1 cellular context compared by ENCODE assay signal in the genomic region with DNA sequence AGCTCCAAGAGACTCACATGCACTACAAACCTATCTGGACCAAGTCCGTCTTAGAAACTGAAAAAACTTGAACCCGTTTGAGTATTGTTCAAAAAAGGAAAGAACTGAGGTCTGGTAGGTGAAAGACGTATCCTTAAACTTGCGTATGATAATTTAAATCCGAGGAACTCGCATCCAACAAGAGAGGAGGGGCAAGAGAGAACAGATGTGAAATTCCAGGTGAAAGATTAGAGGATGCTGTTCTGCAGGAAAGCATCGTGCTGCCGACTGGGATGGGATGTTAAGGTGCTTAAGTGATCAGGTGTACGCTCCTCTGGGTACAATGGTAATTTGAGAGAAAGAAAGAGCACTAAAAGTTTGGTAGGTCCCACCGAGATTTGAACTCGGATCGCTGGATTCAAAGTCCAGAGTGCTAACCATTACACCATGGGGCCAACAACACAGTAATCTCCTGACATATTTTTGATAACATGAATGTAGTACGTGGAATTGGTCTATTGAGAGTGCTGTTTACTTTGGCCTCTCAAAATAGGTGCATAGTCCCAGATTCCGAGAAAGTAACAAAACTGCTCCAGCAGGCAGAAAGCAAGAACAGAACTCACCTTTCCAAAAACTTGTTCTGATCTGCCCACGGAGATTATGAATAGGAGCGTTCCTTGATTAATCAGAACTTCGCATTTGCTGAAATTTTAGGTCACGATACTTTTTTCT.
TF ChIP-seq lines count a peak whose summit lies in the region.

No MANE protein-coding gene starts in this region.

TF ChIP-seq in K562, 482 proteins besides CTCF, POLR2A, EP300 and RAD21 (continued from another document and continues in another):
- TF ChIP-seq, protein P1, sequence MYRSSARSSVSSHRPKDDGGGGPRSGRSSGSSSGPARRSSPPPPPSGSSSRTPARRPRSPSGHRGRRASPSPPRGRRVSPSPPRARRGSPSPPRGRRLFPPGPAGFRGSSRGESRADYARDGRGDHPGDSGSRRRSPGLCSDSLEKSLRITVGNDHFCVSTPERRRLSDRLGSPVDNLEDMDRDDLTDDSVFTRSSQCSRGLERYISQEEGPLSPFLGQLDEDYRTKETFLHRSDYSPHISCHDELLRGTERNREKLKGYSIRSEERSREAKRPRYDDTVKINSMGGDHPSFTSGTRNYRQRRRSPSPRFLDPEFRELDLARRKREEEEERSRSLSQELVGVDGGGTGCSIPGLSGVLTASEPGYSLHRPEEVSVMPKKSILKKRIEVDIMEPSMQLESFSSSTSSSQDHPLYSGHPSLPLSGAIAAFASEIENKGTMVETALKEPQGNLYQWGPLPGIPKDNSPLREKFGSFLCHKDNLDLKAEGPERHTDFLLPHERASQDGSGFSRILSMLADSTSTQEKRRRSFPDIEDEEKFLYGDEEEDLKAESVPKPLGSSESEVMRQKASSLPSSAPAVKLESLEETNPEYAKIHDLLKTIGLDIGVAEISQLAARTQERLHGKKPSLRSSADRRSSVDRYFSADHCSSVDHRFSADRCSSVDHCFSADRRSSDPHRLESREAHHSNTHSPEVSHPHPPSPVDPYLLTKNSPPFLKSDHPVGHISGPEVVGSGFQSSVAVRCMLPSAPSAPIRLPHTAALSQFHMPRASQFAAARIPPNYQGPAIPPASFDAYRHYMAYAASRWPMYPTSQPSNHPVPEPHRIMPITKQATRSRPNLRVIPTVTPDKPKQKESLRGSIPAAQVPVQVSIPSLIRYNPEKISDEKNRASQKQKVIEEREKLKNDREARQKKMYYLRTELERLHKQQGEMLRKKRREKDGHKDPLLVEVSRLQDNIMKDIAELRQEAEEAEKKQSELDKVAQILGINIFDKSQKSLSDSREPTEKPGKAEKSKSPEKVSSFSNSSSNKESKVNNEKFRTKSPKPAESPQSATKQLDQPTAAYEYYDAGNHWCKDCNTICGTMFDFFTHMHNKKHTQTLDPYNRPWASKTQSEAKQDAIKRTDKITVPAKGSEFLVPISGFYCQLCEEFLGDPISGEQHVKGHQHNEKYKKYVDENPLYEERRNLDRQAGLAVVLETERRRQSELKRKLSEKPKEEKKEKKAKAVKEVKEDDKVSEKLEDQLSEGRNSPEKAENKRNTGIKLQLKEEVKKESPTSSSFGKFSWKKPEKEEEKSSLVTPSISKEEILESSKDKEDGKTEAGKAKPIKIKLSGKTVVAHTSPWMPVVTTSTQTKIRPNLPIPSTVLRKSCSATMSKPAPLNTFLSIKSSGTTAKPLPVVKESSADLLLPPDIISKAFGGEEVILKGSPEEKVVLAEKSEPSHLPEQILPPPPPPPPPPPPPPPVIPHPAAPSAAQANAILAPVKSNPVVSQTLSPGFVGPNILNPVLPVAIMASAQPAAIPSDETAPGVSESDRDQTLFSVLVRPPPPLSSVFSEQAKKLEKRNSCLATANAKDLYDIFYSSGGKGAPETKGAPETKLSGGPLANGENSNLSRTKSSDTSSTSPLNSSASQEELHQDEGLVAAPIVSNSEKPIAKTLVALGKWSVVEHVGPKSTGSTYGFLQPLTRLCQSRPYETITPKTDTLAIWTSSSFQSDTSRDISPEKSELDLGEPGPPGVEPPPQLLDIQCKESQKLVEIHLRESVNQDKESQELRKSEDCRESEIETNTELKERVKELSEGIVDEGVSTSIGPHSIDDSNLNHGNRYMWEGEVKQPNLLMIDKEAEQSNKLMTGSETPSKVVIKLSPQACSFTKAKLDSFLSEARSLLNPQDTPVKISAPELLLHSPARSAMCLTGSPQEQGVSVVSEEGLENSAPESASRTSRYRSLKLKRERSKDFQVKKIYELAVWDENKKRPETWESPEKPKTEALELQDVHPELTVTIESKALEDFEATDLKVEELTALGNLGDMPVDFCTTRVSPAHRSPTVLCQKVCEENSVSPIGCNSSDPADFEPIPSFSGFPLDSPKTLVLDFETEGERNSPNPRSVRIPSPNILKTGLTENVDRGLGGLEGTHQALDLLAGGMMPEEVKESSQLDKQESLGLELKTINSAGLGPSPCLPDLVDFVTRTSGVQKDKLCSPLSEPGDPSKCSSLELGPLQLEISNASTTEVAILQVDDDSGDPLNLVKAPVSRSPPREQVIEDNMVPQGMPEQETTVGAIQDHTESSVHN (IDR thresholded peaks at IDR 0.05; ENCODE audit: borderline replicate concordance in 1 of 2, low read depth in 1 of 2): peak in 1 of 2 experiments; percentile 56; a peak in 1 of 4 replicates
- 0 out of 2 replicates have a peak, but pooled peaks have one; percentile 6 for TF ChIP-seq GATA2 (CRISPR knock-in tag; IDR thresholded peaks at IDR 0.05)
- peak; percentile 67 for TF ChIP-seq MEIS2 (IDR thresholded peaks at IDR 0.05; ENCODE audit: partially characterized antibody)
- peak; percentile 2; the same call in 1 of the 2 replicates for TF ChIP-seq FOSL1 (tag; conservative IDR thresholded peaks at IDR 0.05)
- TF ChIP-seq SMAD1 (IDR thresholded peaks at IDR 0.05; ENCODE audit: low read depth, low read length, partially characterized antibody): peak; percentile 46
- peak; percentile 81; the same call in 1 of the 2 replicates for TF ChIP-seq ZC3H8 (IDR thresholded peaks at IDR 0.05)
- no peak; the same call in 1 of the 2 replicates for TF ChIP-seq ZBTB33 (CRISPR knock-in tag; IDR thresholded peaks at IDR 0.05)
- TF ChIP-seq ZNF24 (IDR thresholded peaks at IDR 0.05): peak; percentile 39; the same call in 1 of the 2 replicates
- peak; percentile 83 for TF ChIP-seq NUFIP1 (IDR thresholded peaks at IDR 0.05; ENCODE audit: partially characterized antibody)
- peak; percentile 81 for TF ChIP-seq TEAD4 (IDR thresholded peaks at IDR 0.05; ENCODE audit: low read length)
- no peak for TF ChIP-seq TEAD4 (CRISPR knock-in tag; IDR thresholded peaks at IDR 0.05; ENCODE audit: borderline replicate concordance)
- no peak for TF ChIP-seq ZSCAN32 (CRISPR knock-in tag; IDR thresholded peaks at IDR 0.05)
- 0 out of 2 replicates have a peak, but pooled peaks have one; percentile 65 for TF ChIP-seq MECOM (CRISPR knock-in tag; IDR thresholded peaks at IDR 0.05)
- peak; percentile 64 for TF ChIP-seq NFIC (IDR thresholded peaks at IDR 0.05)
- 0 out of 2 replicates have a peak, but pooled peaks have one; percentile 39 for TF ChIP-seq KAT8 (IDR thresholded peaks at IDR 0.05; ENCODE audit: low read depth)
- peak; percentile 65 for TF ChIP-seq BACH1 (tag; IDR thresholded peaks at IDR 0.05)
- TF ChIP-seq RBFOX2 (IDR thresholded peaks at IDR 0.05; ENCODE audit: low read depth, low read length): 0 out of 2 replicates have a peak, but pooled peaks have one; percentile 8
- peak; percentile 10 for TF ChIP-seq ARHGAP35 (IDR thresholded peaks at IDR 0.05; ENCODE audit: partially characterized antibody)
- TF ChIP-seq OTX1 (CRISPR knock-in tag; IDR thresholded peaks at IDR 0.05): 0 out of 2 replicates have a peak, but pooled peaks have one; percentile 78
- TF ChIP-seq, protein P2, sequence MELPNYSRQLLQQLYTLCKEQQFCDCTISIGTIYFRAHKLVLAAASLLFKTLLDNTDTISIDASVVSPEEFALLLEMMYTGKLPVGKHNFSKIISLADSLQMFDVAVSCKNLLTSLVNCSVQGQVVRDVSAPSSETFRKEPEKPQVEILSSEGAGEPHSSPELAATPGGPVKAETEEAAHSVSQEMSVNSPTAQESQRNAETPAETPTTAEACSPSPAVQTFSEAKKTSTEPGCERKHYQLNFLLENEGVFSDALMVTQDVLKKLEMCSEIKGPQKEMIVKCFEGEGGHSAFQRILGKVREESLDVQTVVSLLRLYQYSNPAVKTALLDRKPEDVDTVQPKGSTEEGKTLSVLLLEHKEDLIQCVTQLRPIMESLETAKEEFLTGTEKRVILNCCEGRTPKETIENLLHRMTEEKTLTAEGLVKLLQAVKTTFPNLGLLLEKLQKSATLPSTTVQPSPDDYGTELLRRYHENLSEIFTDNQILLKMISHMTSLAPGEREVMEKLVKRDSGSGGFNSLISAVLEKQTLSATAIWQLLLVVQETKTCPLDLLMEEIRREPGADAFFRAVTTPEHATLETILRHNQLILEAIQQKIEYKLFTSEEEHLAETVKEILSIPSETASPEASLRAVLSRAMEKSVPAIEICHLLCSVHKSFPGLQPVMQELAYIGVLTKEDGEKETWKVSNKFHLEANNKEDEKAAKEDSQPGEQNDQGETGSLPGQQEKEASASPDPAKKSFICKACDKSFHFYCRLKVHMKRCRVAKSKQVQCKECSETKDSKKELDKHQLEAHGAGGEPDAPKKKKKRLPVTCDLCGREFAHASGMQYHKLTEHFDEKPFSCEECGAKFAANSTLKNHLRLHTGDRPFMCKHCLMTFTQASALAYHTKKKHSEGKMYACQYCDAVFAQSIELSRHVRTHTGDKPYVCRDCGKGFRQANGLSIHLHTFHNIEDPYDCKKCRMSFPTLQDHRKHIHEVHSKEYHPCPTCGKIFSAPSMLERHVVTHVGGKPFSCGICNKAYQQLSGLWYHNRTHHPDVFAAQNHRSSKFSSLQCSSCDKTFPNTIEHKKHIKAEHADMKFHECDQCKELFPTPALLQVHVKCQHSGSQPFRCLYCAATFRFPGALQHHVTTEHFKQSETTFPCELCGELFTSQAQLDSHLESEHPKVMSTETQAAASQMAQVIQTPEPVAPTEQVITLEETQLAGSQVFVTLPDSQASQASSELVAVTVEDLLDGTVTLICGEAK (IDR thresholded peaks at IDR 0.05): peak; percentile 58
- TF ChIP-seq, protein P2 (CRISPR knock-in tag; IDR thresholded peaks at IDR 0.05): no peak
- peak; percentile 23; the same call in 1 of the 2 replicates for TF ChIP-seq VEZF1 (CRISPR knock-in tag; IDR thresholded peaks at IDR 0.05)
- TF ChIP-seq, protein P3, sequence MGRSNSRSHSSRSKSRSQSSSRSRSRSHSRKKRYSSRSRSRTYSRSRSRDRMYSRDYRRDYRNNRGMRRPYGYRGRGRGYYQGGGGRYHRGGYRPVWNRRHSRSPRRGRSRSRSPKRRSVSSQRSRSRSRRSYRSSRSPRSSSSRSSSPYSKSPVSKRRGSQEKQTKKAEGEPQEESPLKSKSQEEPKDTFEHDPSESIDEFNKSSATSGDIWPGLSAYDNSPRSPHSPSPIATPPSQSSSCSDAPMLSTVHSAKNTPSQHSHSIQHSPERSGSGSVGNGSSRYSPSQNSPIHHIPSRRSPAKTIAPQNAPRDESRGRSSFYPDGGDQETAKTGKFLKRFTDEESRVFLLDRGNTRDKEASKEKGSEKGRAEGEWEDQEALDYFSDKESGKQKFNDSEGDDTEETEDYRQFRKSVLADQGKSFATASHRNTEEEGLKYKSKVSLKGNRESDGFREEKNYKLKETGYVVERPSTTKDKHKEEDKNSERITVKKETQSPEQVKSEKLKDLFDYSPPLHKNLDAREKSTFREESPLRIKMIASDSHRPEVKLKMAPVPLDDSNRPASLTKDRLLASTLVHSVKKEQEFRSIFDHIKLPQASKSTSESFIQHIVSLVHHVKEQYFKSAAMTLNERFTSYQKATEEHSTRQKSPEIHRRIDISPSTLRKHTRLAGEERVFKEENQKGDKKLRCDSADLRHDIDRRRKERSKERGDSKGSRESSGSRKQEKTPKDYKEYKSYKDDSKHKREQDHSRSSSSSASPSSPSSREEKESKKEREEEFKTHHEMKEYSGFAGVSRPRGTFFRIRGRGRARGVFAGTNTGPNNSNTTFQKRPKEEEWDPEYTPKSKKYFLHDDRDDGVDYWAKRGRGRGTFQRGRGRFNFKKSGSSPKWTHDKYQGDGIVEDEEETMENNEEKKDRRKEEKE (IDR thresholded peaks at IDR 0.05; ENCODE audit: borderline replicate concordance in 1 of 2, control insufficient read depth in 1 of 2, low read depth in 2 of 2, low read length in 1 of 2): 0 out of 4 replicates have a peak, but pooled peaks of 1 of the 2 experiments have one; percentile 76
- no peak for TF ChIP-seq NFXL1 (CRISPR knock-in tag; IDR thresholded peaks at IDR 0.05)
- TF ChIP-seq FOXK2 (conservative IDR thresholded peaks at IDR 0.05 in 1 of 2, IDR thresholded peaks at IDR 0.05 in 1 of 2; ENCODE audit: low read depth in 2 of 2): peak; percentile 97 to 98
- peak; percentile 52 for TF ChIP-seq CREB1 (IDR thresholded peaks at IDR 0.05)
- peak; percentile 53 for TF ChIP-seq CREB1 (CRISPR knock-in tag; IDR thresholded peaks at IDR 0.05)
